Comparison of ENCODE assay signal across 17 cellular contexts in the genomic region with DNA sequence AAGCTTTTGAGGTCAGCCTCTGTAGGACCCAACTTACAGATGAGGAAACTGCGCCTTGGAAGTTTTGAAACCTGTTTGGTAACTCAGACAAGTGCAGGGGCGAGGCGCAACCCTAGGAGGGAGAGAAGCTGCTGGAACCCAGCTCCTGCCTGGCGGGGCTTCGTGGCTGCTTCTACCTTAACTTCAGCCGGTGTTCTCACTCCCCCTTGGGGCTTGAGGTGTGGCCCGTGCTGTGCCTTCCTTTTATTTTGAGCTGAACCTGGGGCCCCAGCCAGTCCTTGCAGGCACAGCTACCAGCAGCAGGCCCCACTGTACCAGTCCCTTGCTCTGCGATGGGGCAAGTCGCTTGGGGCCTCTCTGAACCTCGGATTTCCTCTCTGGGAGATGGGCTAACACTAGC. TPM values are rescaled to one million over a fixed set of nuclear protein-coding genes. Genes with fewer than 3 reads are reported as not detected.
A peak's percentile ranks its signal among the peaks of the same experiment; 100 is the strongest.
DNase-seq lines count a peak whose midpoint lies in the region; ATAC-seq and TF ChIP-seq lines count a peak whose summit lies in the region.
"Had no signal": no experiment of that assay in that cellular context is flagged by ENCODE, and none has a peak within 500 bp of the region (broad histone marks: within the 10 kb centered on the region; RNA-seq: fewer than 3 reads in every experiment).

No MANE protein-coding gene starts in this region.

- peaks cover 54% of the 10 kb centered on the region for H3K4me1 Mint-ChIP-seq in stimulated activated naive CD8-positive, alpha-beta T cell treated with anti-CD3 and anti-CD28 coated beads, Interleukin-15, Interleukin-2, amounts not matched to agents 100 ng/mL and 50 ng/mL, for 24 hours (ENCODE audit: low read depth)
- H3K4me1 Mint-ChIP-seq in stimulated activated naive CD8-positive, alpha-beta T cell treated with anti-CD3 and anti-CD28 coated beads, Interleukin-15, amount 100 ng/mL, for 72 hours: peaks cover 83% of the 10 kb centered on the region
- H3K4me1 Mint-ChIP-seq in activated B cell treated with CpG ODN at 0.5 μM for 24 hours (peaks cover 79% of the 10 kb centered on the region), immature natural killer cell (peaks cover 80 to 84% of the 10 kb centered on the region in 2 donors), CD14-positive monocyte (peaks cover 38% of the 10 kb centered on the region)

- H3K27me3 ChIP-seq in transverse colon (no peaks in the 10 kb centered on the region), body of pancreas (no peaks in the 10 kb centered on the region), vagina (no peaks in the 10 kb centered on the region)
- H3K27me3 ChIP-seq: stomach had no signal

- POLR2A ChIA-PET in activated B cell treated with CpG ODN at 0.5 μM for 24 hours (lab: Charles Lee): interaction anchor here (1.2 to 9.6 kb wide), 5 partner anchors 10 to 72 kb away, joined by 5 to 244 read pairs (median 15); a partner anchor contains a TSS

- intact Hi-C loops in activated B cell treated with CpG ODN at 0.5 μM for 24 hours (cut with micrococcal nuclease): no loop called here
- intact Hi-C loops in transverse colon (cut with DNase I; ENCODE audit: low total_unique reads): no loop called here
- intact Hi-C loops in body of pancreas (cut with DNase I): no loop called here
- intact Hi-C loops in CD14-positive monocyte (cut with micrococcal nuclease): no loop called here
- intact Hi-C loops in vagina (cut with DNase I): no loop called here

- H3K4me1 ChIP-seq in transverse colon: peaks cover 21 to 48% (median 30%) of the 10 kb centered on the region in 4 donors
- H3K4me1 ChIP-seq in body of pancreas: peaks cover 6% of the 10 kb centered on the region
- peaks cover 26% of the 10 kb centered on the region for H3K4me1 ChIP-seq in vagina

- in situ Hi-C loops in transverse colon (cut with MboI; ENCODE audit: low pct_ligation_motif_present in 1 of 4, low pct_unique_long_range_greater_than_20kb in 1 of 4, low sequenced_read_pairs in 3 of 4): no loop called here

- peak overlapping the region; percentile 58 for H3K27ac Mint-ChIP-seq in stimulated activated naive CD8-positive, alpha-beta T cell treated with anti-CD3 and anti-CD28 coated beads, Interleukin-15, Interleukin-2, amounts not matched to agents 100 ng/mL and 50 ng/mL, for 24 hours
- peak overlapping the region in 1 of 2 donors; percentile 83 for H3K27ac Mint-ChIP-seq in stimulated activated naive CD8-positive, alpha-beta T cell treated with anti-CD3 and anti-CD28 coated beads, Interleukin-15, amount 100 ng/mL, for 72 hours
- H3K27ac Mint-ChIP-seq in activated B cell treated with CpG ODN at 0.5 μM for 24 hours: peak overlapping the region; percentile 56
- H3K27ac Mint-ChIP-seq in immature natural killer cell: peak overlapping the region; percentile 46 to 97 (median 74)
- H3K27ac Mint-ChIP-seq in CD14-positive monocyte: peak overlapping the region in 1 of 7 donors; percentile 21
- H3K27ac Mint-ChIP-seq: WTC11 had no signal

- 83 to 85% methylated on average over 5 to 10 of the region's 10 CpGs for WGBS in transverse colon (ENCODE audit: low coverage in 1 of 2), 2 donors
- 89 to 94% methylated on average over 10 of the region's 10 CpGs for WGBS in body of pancreas, 2 donors

- TF ChIP-seq CTCF in activated B cell treated with CpG ODN at 0.5 μM for 24 hours (IDR thresholded peaks at IDR 0.05) (no peak), transverse colon (IDR thresholded peaks at IDR 0.05) (no peak), body of pancreas (IDR thresholded peaks at IDR 0.05) (no peak), CD14-positive monocyte (IDR thresholded peaks at IDR 0.05) (no peak), vagina (IDR thresholded peaks at IDR 0.05) (no peak)

- H3K27me3 Mint-ChIP-seq in stimulated activated naive CD8-positive, alpha-beta T cell treated with anti-CD3 and anti-CD28 coated beads, Interleukin-15, Interleukin-2, amounts not matched to agents 100 ng/mL and 50 ng/mL, for 24 hours: no peaks in the 10 kb centered on the region
- H3K27me3 Mint-ChIP-seq in stimulated activated naive CD8-positive, alpha-beta T cell treated with anti-CD3 and anti-CD28 coated beads, Interleukin-15, amount 100 ng/mL, for 72 hours: no peaks in the 10 kb centered on the region
- H3K27me3 Mint-ChIP-seq in activated B cell treated with CpG ODN at 0.5 μM for 24 hours (no peaks in the 10 kb centered on the region), immature natural killer cell (ENCODE audit: low read depth in 3 of 3) (peaks cover 93 to 96% (median 95%) of the 10 kb centered on the region in 3 donors), CD14-positive monocyte (ENCODE audit: low read depth in 3 of 3) (peaks cover 3 to 7% (median 6%) of the 10 kb centered on the region in 3 donors)

- H3K4me3 Mint-ChIP-seq in stimulated activated naive CD8-positive, alpha-beta T cell treated with anti-CD3 and anti-CD28 coated beads, Interleukin-15, Interleukin-2, amounts not matched to agents 100 ng/mL and 50 ng/mL, for 24 hours: no peak overlapping the region
- no peak overlapping the region for H3K4me3 Mint-ChIP-seq in stimulated activated naive CD8-positive, alpha-beta T cell treated with anti-CD3 and anti-CD28 coated beads, Interleukin-15, amount 100 ng/mL, for 72 hours
- no peak overlapping the region for H3K4me3 Mint-ChIP-seq in activated B cell treated with CpG ODN at 0.5 μM for 24 hours
- H3K4me3 Mint-ChIP-seq in immature natural killer cell: peak overlapping the region in 4 of 5 donors; percentile 56 to 61 (median 58)
- H3K4me3 Mint-ChIP-seq in CD14-positive monocyte: no peak overlapping the region
- H3K4me3 Mint-ChIP-seq: WTC11 had no signal

- no peaks in the 10 kb centered on the region for H3K9me3 ChIP-seq in transverse colon
- no peaks in the 10 kb centered on the region for H3K9me3 ChIP-seq in body of pancreas
- H3K9me3 ChIP-seq in vagina: no peaks in the 10 kb centered on the region
- H3K9me3 ChIP-seq: stomach had no signal

- H3K9me3 Mint-ChIP-seq in stimulated activated naive CD8-positive, alpha-beta T cell treated with anti-CD3 and anti-CD28 coated beads, Interleukin-15, Interleukin-2, amounts not matched to agents 100 ng/mL and 50 ng/mL, for 24 hours: no peaks in the 10 kb centered on the region
- H3K9me3 Mint-ChIP-seq in stimulated activated naive CD8-positive, alpha-beta T cell treated with anti-CD3 and anti-CD28 coated beads, Interleukin-15, amount 100 ng/mL, for 72 hours: no peaks in the 10 kb centered on the region
- H3K9me3 Mint-ChIP-seq in activated B cell treated with CpG ODN at 0.5 μM for 24 hours: no peaks in the 10 kb centered on the region
- no peaks in the 10 kb centered on the region for H3K9me3 Mint-ChIP-seq in immature natural killer cell
- H3K9me3 Mint-ChIP-seq in CD14-positive monocyte: peaks cover 0 to 5% (median 0%) of the 10 kb centered on the region in 7 donors
- H3K9me3 Mint-ChIP-seq: WTC11 had no signal

- DNase-seq in stimulated activated naive CD8-positive, alpha-beta T cell treated with anti-CD3 and anti-CD28 coated beads, Interleukin-15, amount 100 ng/mL, for 72 hours: no peak
- DNase-seq in activated B cell treated with CpG ODN at 0.5 μM for 24 hours: no peak
- DNase-seq in immature natural killer cell: peak in 1 of 3 donors; percentile 13
- DNase-seq in transverse colon: no peak
- no peak for DNase-seq in body of pancreas
- DNase-seq in CD14-positive monocyte (ENCODE audit: low spot score): no peak
- DNase-seq in vagina (ENCODE audit: extremely low spot score in 2 of 2): no peak
- DNase-seq: activated gamma-delta T cell treated with Interleukin-2 at 50 U/mL for 16 hours, AML-193, NCI-H1694, stomach had no signal

- peak overlapping the region in 3 of 4 donors; percentile 19 to 94 (median 50) for H3K27ac ChIP-seq in transverse colon
- no peak overlapping the region for H3K27ac ChIP-seq in body of pancreas
- no peak overlapping the region for H3K27ac ChIP-seq in vagina
- H3K27ac ChIP-seq: coronary artery, SK-N-MC had no signal

- no peak for TF ChIP-seq EP300 in transverse colon (IDR thresholded peaks at IDR 0.05; ENCODE audit: low read depth)

- H3K36me3 ChIP-seq in transverse colon (peaks cover 0 to 19% (median 9%) of the 10 kb centered on the region in 4 donors), body of pancreas (replicated peaks in 1 of 2; ENCODE audit: insufficient read depth in 1 of 2, low read depth in 2 of 2) (peaks cover 0 to 6% of the 10 kb centered on the region in 2 donors), vagina (peaks cover 0 to 11% of the 10 kb centered on the region in 2 donors)

- H3K4me3 ChIP-seq in transverse colon: no peak overlapping the region
- H3K4me3 ChIP-seq in body of pancreas: no peak overlapping the region
- no peak overlapping the region for H3K4me3 ChIP-seq in vagina
- H3K4me3 ChIP-seq: coronary artery, SK-N-MC, stomach had no signal

- CTCF ChIA-PET in activated B cell treated with CpG ODN at 0.5 μM for 24 hours (lab: Charles Lee): interaction anchor here (1.1 to 3.7 kb wide), 3 partner anchors 13 to 90 kb away, joined by 3 to 13 read pairs (median 6); no protein-coding TSS in a partner anchor

- ATAC-seq in stimulated activated naive CD8-positive, alpha-beta T cell treated with anti-CD3 and anti-CD28 coated beads, Interleukin-15, amount 100 ng/mL, for 72 hours: no peak
- no peak for ATAC-seq in activated B cell treated with CpG ODN at 0.5 μM for 24 hours (ENCODE audit: low read depth)
- ATAC-seq in body of pancreas: no peak
- ATAC-seq: HCT116, Panc1, WTC11 had no signal

- TF ChIP-seq POLR2A in transverse colon (IDR thresholded peaks at IDR 0.05) (no peak), body of pancreas (IDR thresholded peaks at IDR 0.05) (no peak), vagina (IDR thresholded peaks at IDR 0.05) (no peak)

- H3K36me3 Mint-ChIP-seq in stimulated activated naive CD8-positive, alpha-beta T cell treated with anti-CD3 and anti-CD28 coated beads, Interleukin-15, Interleukin-2, amounts not matched to agents 100 ng/mL and 50 ng/mL, for 24 hours (ENCODE audit: low read depth): peaks cover 63% of the 10 kb centered on the region
- H3K36me3 Mint-ChIP-seq in activated B cell treated with CpG ODN at 0.5 μM for 24 hours (ENCODE audit: low read depth) (peaks cover 80% of the 10 kb centered on the region), immature natural killer cell (peaks cover 15 to 45% (median 22%) of the 10 kb centered on the region in 3 donors), CD14-positive monocyte (peaks cover 85 to 96% of the 10 kb centered on the region in 2 donors)

RNA-seq across cellular contexts. Expression of a gene that starts 12.0 kb away (rescaled TPM):
- total RNA-seq in activated B cell treated with CpG ODN at 0.5 μM for 24 hours: 69.6 and 70.7 TPM in 2 replicates
- 10 to 100 TPM; 43.6 to 89.1 (median 80.4) TPM for polyA plus RNA-seq in immature natural killer cell
- 10 to 100 TPM; 26.5 to 37.4 (median 30.4) TPM for total RNA-seq in transverse colon
- 10 to 100 TPM in 1 of 2 donors, 1 to 10 TPM in 1; 5.6 to 12.7 TPM for total RNA-seq in body of pancreas
- 10 to 100 TPM in 1 of 2 donors, 1 to 10 TPM in 1; 7.5 to 17.8 TPM for polyA plus RNA-seq in CD14-positive monocyte
- 24.8 TPM for total RNA-seq in vagina

RNA-seq across cellular contexts. Expression of a gene that starts 52.2 kb away (rescaled TPM):
- total RNA-seq in activated B cell treated with CpG ODN at 0.5 μM for 24 hours: 35.7 and 36.6 TPM in 2 replicates
- 10 to 100 TPM; 35.7 to 54.5 (median 40.3) TPM for polyA plus RNA-seq in immature natural killer cell
- total RNA-seq in transverse colon: 10 to 100 TPM in 3 of 4 donors, 1 to 10 TPM in 1; 5.6 to 29.9 (median 15.2) TPM
- 1 to 10 TPM; 4.9 to 9.9 TPM for total RNA-seq in body of pancreas
- polyA plus RNA-seq in CD14-positive monocyte: 10 to 100 TPM; 15.8 to 21.7 TPM
- total RNA-seq in vagina: 21.1 TPM

Comparison
In these comparisons a context has a peak if more than half of its experiments do, and no peak if none do; other contexts are left out.
1. H3K4me3 Mint-ChIP-seq: peak in immature natural killer cell (4 of 5); none in stimulated activated naive CD8-positive, alpha-beta T cell treated with anti-CD3 and anti-CD28 coated beads, Interleukin-15, Interleukin-2, amounts not matched to agents 100 ng/mL and 50 ng/mL, for 24 hours (single experiment), stimulated activated naive CD8-positive, alpha-beta T cell treated with anti-CD3 and anti-CD28 coated beads, Interleukin-15, amount 100 ng/mL, for 72 hours (0 of 2), activated B cell treated with CpG ODN at 0.5 μM for 24 hours (single experiment) and CD14-positive monocyte (0 of 2).
2. H3K27ac ChIP-seq: peak in transverse colon (3 of 4); none in body of pancreas (0 of 4) and vagina (single experiment).